In the genomic region with DNA sequence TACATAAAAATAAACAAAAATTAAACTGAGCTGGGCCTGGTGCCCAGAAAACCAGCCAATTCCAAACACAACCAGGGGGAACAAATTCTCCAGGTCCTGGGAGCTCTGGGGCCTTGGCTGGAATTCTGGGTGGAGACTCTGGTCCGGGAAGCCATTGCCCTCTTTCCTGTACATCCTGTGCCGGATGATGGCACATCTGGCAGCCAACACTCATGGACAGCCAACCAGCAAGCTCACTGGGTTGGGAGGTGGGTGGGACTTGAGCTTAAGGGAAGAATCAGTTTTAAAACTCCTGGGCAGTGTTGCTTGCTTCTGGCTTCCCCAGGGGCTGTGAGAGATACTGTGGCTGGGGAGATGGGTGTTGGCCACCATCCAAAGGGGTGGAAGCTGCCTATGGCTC, we compare ENCODE assay signal across 9 cellular contexts. TPM values are rescaled to one million over a fixed set of nuclear protein-coding genes. Genes with fewer than 3 reads are reported as not detected.
DNase-seq lines count a peak whose midpoint lies in the region; ATAC-seq and TF ChIP-seq lines count a peak whose summit lies in the region.
"Had no signal": no experiment of that assay in that cellular context is flagged by ENCODE, and none has a peak within 500 bp of the region (broad histone marks: within the 10 kb centered on the region; RNA-seq: fewer than 3 reads in every experiment).

No MANE protein-coding gene starts in this region.

- peak; percentile 39; the same call in 1 of the 3 replicates for ATAC-seq in RWPE2 (ENCODE audit: low read depth)
- ATAC-seq in psoas muscle, result peak in 2 of 4 donors; percentile 24 to 42
- ATAC-seq in GM18867 (IDR thresholded peaks at IDR 0.05; ENCODE audit: unreplicated experiment), result no peak
- ATAC-seq in HG02642 (IDR thresholded peaks at IDR 0.05; ENCODE audit: poor library complexity, unreplicated experiment), result no peak

- no peaks in the 10 kb centered on the region for H3K9me3 ChIP-seq in BE2C
- no peaks in the 10 kb centered on the region for H3K9me3 ChIP-seq in RWPE2 (ENCODE audit: severe bottlenecking)
- H3K9me3 ChIP-seq in fibroblast of lung (ENCODE audit: control insufficient read depth, insufficient read depth, low read depth, low read length), result no peaks in the 10 kb centered on the region
- no peaks in the 10 kb centered on the region for H3K9me3 ChIP-seq in psoas muscle
- no peaks in the 10 kb centered on the region for H3K9me3 ChIP-seq in WERI-Rb-1 (ENCODE audit: severe bottlenecking)

- TF ChIP-seq CTCF in BE2C (IDR thresholded peaks at IDR 0.05; ENCODE audit: low read depth, low read length), result no peak
- TF ChIP-seq CTCF in RWPE2 (IDR thresholded peaks at IDR 0.05; ENCODE audit: poor library complexity, severe bottlenecking), result no peak
- no peak for TF ChIP-seq CTCF in fibroblast of lung (conservative IDR thresholded peaks at IDR 0.05 in 1 of 2, IDR thresholded peaks at IDR 0.05 in 1 of 2; ENCODE audit: low read depth in 1 of 2, low read length in 2 of 2)
- no peak for TF ChIP-seq CTCF in psoas muscle (IDR thresholded peaks at IDR 0.05)
- no peak for TF ChIP-seq CTCF in WERI-Rb-1 (IDR thresholded peaks at IDR 0.05; ENCODE audit: low read depth, low read length)

- no peak overlapping the region for H3K9ac ChIP-seq in fibroblast of lung (ENCODE audit: insufficient read depth, low read length)

- H3K4me3 ChIP-seq in BE2C (ENCODE audit: low read depth, low read length), result peak overlapping the region; percentile 34
- no peak overlapping the region for H3K4me3 ChIP-seq in RWPE2 (ENCODE audit: severe bottlenecking)
- H3K4me3 ChIP-seq in fibroblast of lung (replicated peaks in 1 of 4; ENCODE audit: control extremely low read depth in 1 of 4, insufficient read depth in 1 of 4, low read depth in 3 of 4, low read length in 4 of 4), result no peak overlapping the region
- H3K4me3 ChIP-seq in psoas muscle, result no peak overlapping the region
- no peak overlapping the region for H3K4me3 ChIP-seq in WERI-Rb-1 (ENCODE audit: low read depth, low read length)

- H3K79me2 ChIP-seq in fibroblast of lung (ENCODE audit: control insufficient read depth, insufficient read depth, low read length), result no peaks in the 10 kb centered on the region

- H3K4me2 ChIP-seq in fibroblast of lung (ENCODE audit: extremely low read depth, insufficient read depth, low read length), result no peak overlapping the region

- H4K20me1 ChIP-seq in fibroblast of lung (ENCODE audit: control insufficient read depth, extremely low read depth, insufficient read depth, low read length), result no peaks in the 10 kb centered on the region

- 14 to 30% (median 17%) methylated on average over 2 of the region's 2 CpGs for WGBS in psoas muscle, 3 donors

- H3K36me3 ChIP-seq in BE2C (no peaks in the 10 kb centered on the region), RWPE2 (ENCODE audit: low read depth) (no peaks in the 10 kb centered on the region), fibroblast of lung (ENCODE audit: control insufficient read depth, insufficient read depth, low read length) (no peaks in the 10 kb centered on the region), psoas muscle (ENCODE audit: insufficient read depth in 1 of 2, low read depth in 1 of 2) (no peaks in the 10 kb centered on the region), WERI-Rb-1 (no peaks in the 10 kb centered on the region)

- no peaks in the 10 kb centered on the region for H3K27me3 ChIP-seq in BE2C
- H3K27me3 ChIP-seq in RWPE2 (ENCODE audit: insufficient read depth, poor library complexity, severe bottlenecking), result no peaks in the 10 kb centered on the region
- H3K27me3 ChIP-seq in fibroblast of lung (ENCODE audit: control insufficient read depth, insufficient read depth, low read length), result peaks cover 8% of the 10 kb centered on the region
- peaks cover 0 to 7% (median 0%) of the 10 kb centered on the region in 3 donors for H3K27me3 ChIP-seq in psoas muscle (ENCODE audit: insufficient read depth in 3 of 3, low read length in 2 of 3)
- no peaks in the 10 kb centered on the region for H3K27me3 ChIP-seq in WERI-Rb-1 (ENCODE audit: insufficient read depth, low read depth, severe bottlenecking)

- peaks cover 37% of the 10 kb centered on the region for H3K4me1 ChIP-seq in BE2C
- peaks cover 16% of the 10 kb centered on the region for H3K4me1 ChIP-seq in RWPE2 (ENCODE audit: insufficient read depth, poor library complexity, severe bottlenecking)
- H3K4me1 ChIP-seq in fibroblast of lung (ENCODE audit: control insufficient read depth, extremely low read depth, insufficient read depth, low read length), result peaks cover 5% of the 10 kb centered on the region
- no peaks in the 10 kb centered on the region for H3K4me1 ChIP-seq in psoas muscle

- H3K27ac ChIP-seq in RWPE2 (ENCODE audit: poor library complexity, severe bottlenecking), result peak overlapping the region; percentile 29
- H3K27ac ChIP-seq in fibroblast of lung (ENCODE audit: insufficient read depth, low read length), result peak overlapping the region; percentile 54
- H3K27ac ChIP-seq in psoas muscle, result peak overlapping the region; percentile 39
- no peak overlapping the region for H3K27ac ChIP-seq in WERI-Rb-1

- intact Hi-C loops in psoas muscle (cut with DNase I), result no loop called here

- peak; percentile 89 for DNase-seq in BE2C
- no peak for DNase-seq in RWPE2 (ENCODE audit: low spot score)
- peak; percentile 19 to 81 for DNase-seq in fibroblast of lung (ENCODE audit: low read depth in 2 of 2)
- DNase-seq in psoas muscle, result peak in 1 of 2 donors; percentile 28
- no peak for DNase-seq in NCI-H1930 (lab: John Stamatoyannopoulos, UW)
- no peak for DNase-seq in WERI-Rb-1
- DNase-seq: stimulated activated naive CD4-positive, alpha-beta T cell had no signal

- no peak overlapping the region for H2AFZ ChIP-seq in fibroblast of lung (ENCODE audit: low read length)

RNA-seq across cellular contexts. Expression of gene PCDH1, which starts 56.1 kb away (rescaled TPM):
- 129 TPM for polyA plus RNA-seq in BE2C (2012; ENCODE audit: insufficient read depth, insufficient read length, low read depth)
- total RNA-seq in fibroblast of lung (0.66 and 2.3 TPM in 2 replicates), psoas muscle (10 to 100 TPM; 10.1 to 17.4 (median 13.7) TPM)
- polyA plus RNA-seq in fibroblast of lung (0.09 and 1.6 TPM in 2 replicates), psoas muscle (1 to 10 TPM; 4.2 to 8.8 (median 5.1) TPM)
- polyA plus RNA-seq in fibroblast of lung (2012), result 0.08 and 1.5 TPM in 2 replicates
- polyA minus RNA-seq in fibroblast of lung (ENCODE audit: low replicate concordance), result 11.4 TPM in 1 of 2 replicates, not detected in the other

Comparison
In these comparisons a context has a peak if more than half of its experiments do, and no peak if none do; other contexts are left out.
1. DNase-seq: peak in BE2C (single experiment) and fibroblast of lung (2 of 2); none in RWPE2 (single experiment), NCI-H1930 (0 of 2) and WERI-Rb-1 (single experiment).